ENCODE assay signal across 13 cellular contexts in genomic region chr5:171367424-171368370, GRCh38. TPM values are rescaled to one million over a fixed set of nuclear protein-coding genes. Genes with fewer than 3 reads are reported as not detected.
A peak's percentile ranks its signal among the peaks of the same experiment; 100 is the strongest.
DNase-seq lines count a peak whose midpoint lies in the region; ATAC-seq and TF ChIP-seq lines count a peak whose summit lies in the region.
"Had no signal": no experiment of that assay in that cellular context is flagged by ENCODE, and none has a peak within 500 bp of the region (broad histone marks: within the 10 kb centered on the region; RNA-seq: fewer than 3 reads in every experiment).

No MANE protein-coding gene starts in this region.

- H3K27ac ChIP-seq in SJSA1 (no peak overlapping the region), RWPE1 (no peak overlapping the region)
- H3K27ac ChIP-seq in effector memory CD4-positive, alpha-beta T cell (ENCODE audit: insufficient read depth, low read length, poor library complexity, severe bottlenecking), result no peak overlapping the region
- H3K27ac ChIP-seq: uterus had no signal

- ATAC-seq in HG02852 (IDR thresholded peaks at IDR 0.05; ENCODE audit: unreplicated experiment), result peak; percentile 54

- H3K27me3 ChIP-seq in SJSA1 (replicated peaks), result no peaks in the 10 kb centered on the region
- H3K27me3 ChIP-seq in effector memory CD4-positive, alpha-beta T cell (replicated peaks; ENCODE audit: control insufficient read depth, insufficient read depth, low read length, poor library complexity, severe bottlenecking), result no peaks in the 10 kb centered on the region
- H3K27me3 ChIP-seq: uterus had no signal

- no peak overlapping the region for H3K4me3 ChIP-seq in SJSA1
- H3K4me3 ChIP-seq in effector memory CD4-positive, alpha-beta T cell (ENCODE audit: insufficient read depth, low read depth, low read length, poor library complexity, severe bottlenecking), result no peak overlapping the region
- H3K4me3 ChIP-seq: uterus had no signal

- no peaks in the 10 kb centered on the region for H3K36me3 ChIP-seq in SJSA1
- no peaks in the 10 kb centered on the region for H3K36me3 ChIP-seq in effector memory CD4-positive, alpha-beta T cell (ENCODE audit: control insufficient read depth, insufficient read depth, low read length)
- H3K36me3 ChIP-seq: uterus had no signal

- POLR2A ChIA-PET in RWPE1 (lab: Yijun Ruan, JAX; ENCODE audit: low non-redundant PET), result no interaction called here

- TF ChIP-seq CTCF in RWPE1 (conservative IDR thresholded peaks at IDR 0.05; ENCODE audit: low read depth), result no peak

- DNase-seq in GM03348 (ENCODE audit: low spot score) (peak; percentile 73), SJSA1 (ENCODE audit: low read depth in 1 of 2, low spot score in 2 of 2) (peak; percentile 73), kidney tubule cell (ENCODE audit: low spot score) (peak; percentile 93), RWPE1 (ENCODE audit: low spot score) (no peak), NCI-H2107 treated with DMSO at 0.1 percent for 48 hours (lab: John Stamatoyannopoulos, UW; ENCODE audit: unreplicated experiment) (no peak), NCI-H524 (lab: John Stamatoyannopoulos, UW) (no peak)
- DNase-seq in effector memory CD4-positive, alpha-beta T cell, result no peak
- DNase-seq: activated CD4-positive, alpha-beta T cell treated with anti-CD3 and anti-CD28 coated beads, Interleukin-2, amount 10 ng/mL, durations not matched to agents 7 days and 5 days; activated naive CD8-positive, alpha-beta T cell treated with anti-CD3 and anti-CD28 coated beads, Interleukin-2, amount 10 ng/mL, durations not matched to agents 7 days and 5 days; NCI-H1092; nucleus accumbens; uterus had no signal

- peaks cover 12% of the 10 kb centered on the region for H3K4me1 ChIP-seq in SJSA1 (replicated peaks)
- H3K4me1 ChIP-seq in effector memory CD4-positive, alpha-beta T cell (ENCODE audit: control insufficient read depth, insufficient read depth, low read length, poor library complexity, severe bottlenecking), result no peaks in the 10 kb centered on the region
- H3K4me1 ChIP-seq: uterus had no signal

- no peaks in the 10 kb centered on the region for H3K9me3 ChIP-seq in SJSA1 (replicated peaks)
- no peaks in the 10 kb centered on the region for H3K9me3 ChIP-seq in effector memory CD4-positive, alpha-beta T cell (ENCODE audit: control insufficient read depth, low read length)
- H3K9me3 ChIP-seq: uterus had no signal

- CTCF ChIA-PET in RWPE1 (lab: Yijun Ruan, JAX), result interaction anchor here (1.2 kb wide), 1 partner anchor 623 kb away, joined by 3 read pairs; no protein-coding TSS in a partner anchor

RNA-seq across cellular contexts. Expression of gene NPM1, which starts 20.0 kb away (rescaled TPM):
- total RNA-seq in SJSA1 (2014; rRNA removed; shearing (Covaris generic)), result 2,195 and 3,207 TPM in 2 replicates

RNA-seq across cellular contexts. Expression of gene FGF18, which starts 51.8 kb away (rescaled TPM):
- total RNA-seq in SJSA1 (2014; rRNA removed; shearing (Covaris generic)), result 0.21 TPM in 1 of 2 replicates, not detected in the other

RNA-seq across cellular contexts. Expression of gene TLX3, which starts 58.6 kb away (rescaled TPM):
- total RNA-seq in SJSA1 (2014; rRNA removed; shearing (Covaris generic)), result not detected in 2 replicates
- total RNA-seq: activated CD4-positive, alpha-beta T cell treated with anti-CD3 and anti-CD28 coated beads, Interleukin-2, amount 10 ng/mL, durations not matched to agents 7 days and 5 days; activated naive CD8-positive, alpha-beta T cell treated with anti-CD3 and anti-CD28 coated beads, Interleukin-2, amount 10 ng/mL, durations not matched to agents 7 days and 5 days; uterus had no signal

Comparison
In these comparisons a context has a peak if more than half of its experiments do, and no peak if none do; other contexts are left out.
1. DNase-seq: peak in GM03348 (single experiment), SJSA1 (2 of 2) and kidney tubule cell (single experiment); none in RWPE1 (single experiment), NCI-H2107 treated with DMSO at 0.1 percent for 48 hours (single experiment), NCI-H524 (0 of 2) and effector memory CD4-positive, alpha-beta T cell (0 of 3).